ENCODE assay signal across 8 cellular contexts in the genomic region with DNA sequence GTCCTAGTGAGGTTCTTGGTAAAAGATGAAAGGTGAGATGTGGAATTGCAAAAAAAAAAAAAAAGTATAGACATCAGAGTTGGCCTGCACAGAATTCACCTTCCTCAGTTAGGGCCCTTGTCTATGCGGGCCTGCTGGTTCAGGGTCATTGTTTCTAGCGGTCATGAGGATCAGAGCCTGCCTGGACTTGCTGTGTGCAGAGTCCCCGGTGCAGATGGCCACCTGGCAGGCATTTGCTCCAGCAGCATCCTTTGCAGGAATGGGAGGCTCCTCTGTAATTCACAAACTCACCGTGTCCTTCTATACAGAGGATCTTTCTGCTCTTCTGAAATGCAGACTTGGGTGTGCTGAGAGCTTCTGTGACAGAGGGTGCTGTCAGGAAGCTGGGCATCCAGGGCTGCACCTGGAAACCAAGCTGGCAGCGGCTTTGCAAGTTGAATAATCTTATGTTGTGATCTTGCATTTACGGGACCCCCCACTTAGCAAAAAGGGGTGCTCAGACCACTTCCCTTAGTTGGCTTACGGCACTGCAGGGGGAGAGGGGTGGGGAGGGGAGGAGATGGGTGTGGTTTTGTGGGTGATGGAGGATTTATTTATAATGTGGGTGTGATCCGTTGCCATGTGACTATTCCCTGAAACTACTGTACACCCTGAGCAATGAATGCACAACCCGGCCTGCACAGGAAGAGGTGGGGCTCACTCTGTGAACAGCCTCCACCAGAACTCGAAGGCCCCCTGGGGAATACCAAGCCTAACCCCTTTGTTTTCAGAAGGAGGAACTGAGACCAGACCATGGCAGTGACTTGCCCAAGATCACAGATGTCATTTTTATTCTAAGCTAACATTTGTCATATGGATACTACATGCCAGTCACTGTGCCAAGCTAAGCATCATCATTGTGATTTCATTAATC.
DNase-seq lines count a peak whose midpoint lies in the region; ATAC-seq lines count a peak whose summit lies in the region.

No MANE protein-coding gene starts in this region.

- H3K36me3 Mint-ChIP-seq in effector memory CD8-positive, alpha-beta T cell (ENCODE audit: insufficient read depth) = peaks cover 15% of the 10 kb centered on the region

- DNase-seq in Daoy (ENCODE audit: low read depth) (peak; percentile 37), UCSD-AML1 (lab: John Stamatoyannopoulos, UW; ENCODE audit: unreplicated experiment) (peak; percentile 64), mesenteric fat pad (ENCODE audit: low spot score) (no peak), AG08396 (ENCODE audit: low spot score) (no peak)
- peak; percentile 56 to 64 (median 58) for DNase-seq in effector memory CD8-positive, alpha-beta T cell
- DNase-seq in stimulated activated naive CD4-positive, alpha-beta T cell (lab: John Stamatoyannopoulos, UW) = peak; percentile 24 to 71 (median 46)

- H3K27ac Mint-ChIP-seq in effector memory CD8-positive, alpha-beta T cell = peak overlapping the region; percentile 70

- peak; percentile 90 for ATAC-seq in GM21360 (IDR thresholded peaks at IDR 0.05; ENCODE audit: unreplicated experiment)
- ATAC-seq in HG03565 (IDR thresholded peaks at IDR 0.05; ENCODE audit: unreplicated experiment) = peak; percentile 89
- peak; percentile 90 for ATAC-seq in effector memory CD8-positive, alpha-beta T cell (replicated peaks)

- no peaks in the 10 kb centered on the region for H3K27me3 Mint-ChIP-seq in effector memory CD8-positive, alpha-beta T cell

- no peaks in the 10 kb centered on the region for H3K9me3 Mint-ChIP-seq in effector memory CD8-positive, alpha-beta T cell

- H3K4me3 Mint-ChIP-seq in effector memory CD8-positive, alpha-beta T cell = peak overlapping the region; percentile 70 to 72

- peaks cover 50 to 62% of the 10 kb centered on the region in 2 donors for H3K4me1 Mint-ChIP-seq in effector memory CD8-positive, alpha-beta T cell (ENCODE audit: low read depth in 2 of 2)

Comparison
In these comparisons a context has a peak if more than half of its experiments do, and no peak if none do; other contexts are left out.
1. DNase-seq: peak in Daoy (single experiment), UCSD-AML1 (single experiment), effector memory CD8-positive, alpha-beta T cell (3 of 3) and stimulated activated naive CD4-positive, alpha-beta T cell (6 of 6); none in mesenteric fat pad (single experiment) and AG08396 (single experiment).
2. Peak in every context shown above with its lines, with median percentiles within 50 percentile points of each other: ATAC-seq.